In genomic region chr16:69319381-69319780, GRCh38 we compare ENCODE assay signal across 22 cellular contexts. TPM values are rescaled to one million over a fixed set of nuclear protein-coding genes. Genes with fewer than 3 reads are reported as not detected.
DNase-seq lines count a peak whose midpoint lies in the region; ATAC-seq and TF ChIP-seq lines count a peak whose summit lies in the region.
"Had no signal": no experiment of that assay in that cellular context is flagged by ENCODE, and none has a peak within 500 bp of the region (broad histone marks: within the 10 kb centered on the region; RNA-seq: fewer than 3 reads in every experiment).

No MANE protein-coding gene starts in this region.

- no peak for DNase-seq in Calu3
- DNase-seq in IMR-90: no peak
- DNase-seq in endodermal cell: no peak
- peak; percentile 61 for DNase-seq in posterior vena cava (ENCODE audit: low spot score)
- DNase-seq in DMS 273 treated with DMSO at 0.1 percent for 48 hours (lab: John Stamatoyannopoulos, UW): no peak
- no peak for DNase-seq in esophagus squamous epithelium (lab: John Stamatoyannopoulos, UW)
- no peak for DNase-seq in Kasumi-1 (lab: John Stamatoyannopoulos, UW)
- no peak for DNase-seq in ACHN
- DNase-seq: AML-193, GF-D8, HCEC 1CT, NCI-H1092 treated with DMSO at 0.1 percent for 48 hours, NCI-H146, NCI-H2081 treated with DMSO at 0.1 percent for 48 hours, NCI-H510A, NCI-H748 treated with DMSO at 0.1 percent for 48 hours, OCI-M1, SHP77 treated with DMSO at 0.1 percent for 48 hours had no signal

- H3K27me3 Mint-ChIP-seq in Calu3 (ENCODE audit: unreplicated experiment) (no peaks in the 10 kb centered on the region), endodermal cell (ENCODE audit: insufficient read depth) (no peaks in the 10 kb centered on the region)

- H4K8ac ChIP-seq in IMR-90 (ENCODE audit: low read depth in 2 of 2, low read length in 2 of 2): no peak overlapping the region

- H3K4ac ChIP-seq in IMR-90 (ENCODE audit: low read depth, low read length): no peak overlapping the region

- H2BK20ac ChIP-seq in IMR-90 (ENCODE audit: low read depth, low read length): no peak overlapping the region

- H2AFZ ChIP-seq in IMR-90 (replicated peaks; ENCODE audit: low read length, poor library complexity): peak overlapping the region; percentile 32
- H2AFZ ChIP-seq: GM23338 had no signal

- no peak overlapping the region for H2AK9ac ChIP-seq in IMR-90 (replicated peaks; ENCODE audit: low read depth, low read length, poor library complexity)

- H2BK120ac ChIP-seq in IMR-90 (ENCODE audit: low read depth, low read length): no peak overlapping the region

- H3K4me3 Mint-ChIP-seq in Calu3 (ENCODE audit: low read depth, unreplicated experiment) (no peak overlapping the region), endodermal cell (no peak overlapping the region)
- H3K4me3 Mint-ChIP-seq: GM23338 had no signal

- H3K4me3 ChIP-seq in IMR-90 (ENCODE audit: insufficient read depth, low read depth, low read length): no peak overlapping the region
- H3K4me3 ChIP-seq in endodermal cell (ENCODE audit: low read length): no peak overlapping the region
- no peak overlapping the region for H3K4me3 ChIP-seq in esophagus squamous epithelium
- H3K4me3 ChIP-seq: GM23338 had no signal

- no peak for ATAC-seq in IMR-90 (ENCODE audit: low read depth)
- ATAC-seq: GM23338 had no signal

- CTCF ChIA-PET in Calu3 (lab: Charles Lee): interaction anchor here (0.6 to 1.5 kb wide), 2 partner anchors 11 to 332 kb away, joined by 3 read pairs; partner anchors contain the start of gene PDF
- CTCF ChIA-PET in IMR-90 (lab: Yijun Ruan, JAX): no interaction called here

- no peak overlapping the region for H2AK5ac ChIP-seq in IMR-90 (ENCODE audit: low read depth, low read length)

- no peak overlapping the region for H2BK5ac ChIP-seq in IMR-90 (ENCODE audit: low read depth, low read length, poor library complexity, severe bottlenecking)

- dilution Hi-C loops in IMR-90 (cut with HindIII; ENCODE audit: low sequenced_read_pairs, unreplicated experiment): no loop called here

- H4K5ac ChIP-seq in IMR-90 (ENCODE audit: low read depth, low read length): no peak overlapping the region

- TF ChIP-seq CTCF in Calu3 (IDR thresholded peaks at IDR 0.05; ENCODE audit: unreplicated experiment): no peak
- TF ChIP-seq CTCF in IMR-90 (conservative IDR thresholded peaks at IDR 0.05; ENCODE audit: low read depth, low read length): no peak
- peak; percentile 24 for TF ChIP-seq CTCF in endodermal cell (conservative IDR thresholded peaks at IDR 0.05)
- no peak for TF ChIP-seq CTCF in esophagus squamous epithelium (IDR thresholded peaks at IDR 0.05)

- no peak for TF ChIP-seq RAD21 in IMR-90 (IDR thresholded peaks at IDR 0.05; ENCODE audit: low read length)

- H3K4me2 ChIP-seq in IMR-90 (ENCODE audit: low read depth, low read length): no peak overlapping the region
- H3K4me2 ChIP-seq: GM23338, SK-N-SH had no signal

- in situ Hi-C loops in IMR-90 (cut with MboI; ENCODE audit: low sequenced_read_pairs) (no loop called here), ACHN (cut with HindIII; ENCODE audit: low pct_ligation_motif_present, low pct_unique_long_range_greater_than_20kb, low sequenced_read_pairs) (no loop called here)

- peaks cover 41 to 84% of the 10 kb centered on the region in 2 experiments for H3K79me1 ChIP-seq in IMR-90 (ENCODE audit: low read depth in 1 of 2, low read length in 2 of 2)

- H3K36me3 Mint-ChIP-seq in Calu3 (ENCODE audit: insufficient read depth, unreplicated experiment) (peaks cover 88% of the 10 kb centered on the region), endodermal cell (ENCODE audit: low read depth) (peaks cover 72% of the 10 kb centered on the region)

- intact Hi-C loops in Calu3 (cut with micrococcal nuclease; ENCODE audit: unreplicated experiment): no loop called here
- intact Hi-C loops in IMR-90 (cut with micrococcal nuclease): no loop called here
- intact Hi-C loops in posterior vena cava (cut with DNase I): no loop called here
- intact Hi-C loops in esophagus squamous epithelium (cut with DNase I): no loop called here

- no peak overlapping the region for H3K23ac ChIP-seq in IMR-90 (ENCODE audit: low read depth, low read length)

- H4K91ac ChIP-seq in IMR-90 (ENCODE audit: insufficient read depth, low read depth, low read length): no peak overlapping the region

- POLR2A ChIA-PET in IMR-90 (lab: Charles Lee; ENCODE audit: unreplicated experiment): no interaction called here

- H3K36me3 ChIP-seq in IMR-90 (ENCODE audit: control insufficient read depth, insufficient read depth, low read length): peaks cover 85% of the 10 kb centered on the region
- H3K36me3 ChIP-seq in endodermal cell (ENCODE audit: control insufficient read depth, insufficient read depth, low read length): peaks cover 80% of the 10 kb centered on the region
- H3K36me3 ChIP-seq in esophagus squamous epithelium: peaks cover 71 to 100% (median 80%) of the 10 kb centered on the region in 3 donors

- H3K9me3 Mint-ChIP-seq in Calu3 (ENCODE audit: low read depth, unreplicated experiment) (no peaks in the 10 kb centered on the region), endodermal cell (no peaks in the 10 kb centered on the region)
- H3K9me3 Mint-ChIP-seq: GM23338 had no signal

- H3K27me3 ChIP-seq in IMR-90 (ENCODE audit: control insufficient read depth, insufficient read depth, low read length): no peaks in the 10 kb centered on the region
- no peaks in the 10 kb centered on the region for H3K27me3 ChIP-seq in endodermal cell (ENCODE audit: control insufficient read depth, insufficient read depth, low read length, poor library complexity, severe bottlenecking)
- H3K27me3 ChIP-seq in esophagus squamous epithelium: no peaks in the 10 kb centered on the region

- no TSS peak for BruUV-seq in Calu3 (replicated peaks; lab: Mats Ljungman, UMichigan)
- BruUV-seq in IMR-90 (replicated peaks; lab: Mats Ljungman, UMichigan): no TSS peak

- peaks cover 4% of the 10 kb centered on the region for H3K4me1 Mint-ChIP-seq in Calu3 (ENCODE audit: low read depth, unreplicated experiment)
- no peaks in the 10 kb centered on the region for H3K4me1 Mint-ChIP-seq in endodermal cell
- H3K4me1 Mint-ChIP-seq: GM23338 had no signal

- TF ChIP-seq POLR2A in IMR-90 (IDR thresholded peaks at IDR 0.05; ENCODE audit: low read depth, low read length): no peak
- no peak for TF ChIP-seq POLR2A in esophagus squamous epithelium (IDR thresholded peaks at IDR 0.05)

- H3K27ac Mint-ChIP-seq in Calu3 (ENCODE audit: unreplicated experiment) (peak overlapping the region; percentile 33), endodermal cell (peak overlapping the region; percentile 27)
- H3K27ac Mint-ChIP-seq: GM23338 had no signal

- no peak overlapping the region for H3K56ac ChIP-seq in IMR-90 (ENCODE audit: extremely low read depth, insufficient read depth, low read length)

- no peak overlapping the region for H3K9ac ChIP-seq in IMR-90 (ENCODE audit: low read depth, low read length)
- H3K9ac ChIP-seq in endodermal cell (ENCODE audit: extremely low read depth, low read length, poor library complexity, severe bottlenecking): no peak overlapping the region
- H3K9ac ChIP-seq: SK-N-SH had no signal

- H3K14ac ChIP-seq in IMR-90 (replicated peaks; ENCODE audit: low read depth, low read length): no peak overlapping the region

- H3K9me3 ChIP-seq in IMR-90 (ENCODE audit: control insufficient read depth, insufficient read depth, low read length) (no peaks in the 10 kb centered on the region), endodermal cell (ENCODE audit: control insufficient read depth, low read length) (no peaks in the 10 kb centered on the region), esophagus squamous epithelium (no peaks in the 10 kb centered on the region)
- H3K9me3 ChIP-seq: SK-N-SH had no signal

- H3K27ac ChIP-seq in IMR-90 (ENCODE audit: insufficient read depth, low read length): no peak overlapping the region
- no peak overlapping the region for H3K27ac ChIP-seq in endodermal cell (ENCODE audit: low read depth, low read length)
- H3K27ac ChIP-seq in esophagus squamous epithelium: no peak overlapping the region

- peaks cover 3% of the 10 kb centered on the region; the same call in 1 of the 2 replicates for H3K9me1 ChIP-seq in IMR-90 (ENCODE audit: insufficient read depth, low read length)

- WGBS in IMR-90 (ENCODE audit: extremely low coverage in 2 of 2, insufficient read length in 1 of 2), 2 experiments: 100% methylated on average over 1 of the region's 9 CpGs; no CpG with 5 or more reads in 1 of the 2 experiments
- WGBS in endodermal cell (ENCODE audit: insufficient coverage in 1 of 2, insufficient read length in 1 of 2), 2 experiments: 92 to 98% methylated on average over 6 to 9 of the region's 9 CpGs
- WGBS in esophagus squamous epithelium, 2 donors: 90% methylated on average over 5 of the region's 9 CpGs; no CpG with 5 or more reads in 1 of the 2 donors

- H4K20me1 ChIP-seq in IMR-90 (ENCODE audit: insufficient read depth, low read length): peaks cover 43% of the 10 kb centered on the region

- no peaks in the 10 kb centered on the region for H3K4me1 ChIP-seq in IMR-90 (ENCODE audit: control insufficient read depth, insufficient read depth, low read length)
- H3K4me1 ChIP-seq in endodermal cell (ENCODE audit: control insufficient read depth, insufficient read depth, low read length): no peaks in the 10 kb centered on the region
- peaks cover 0 to 18% (median 8%) of the 10 kb centered on the region in 3 donors for H3K4me1 ChIP-seq in esophagus squamous epithelium

- H3K18ac ChIP-seq in IMR-90 (ENCODE audit: low read depth, low read length): no peak overlapping the region

- H2BK15ac ChIP-seq in IMR-90 (ENCODE audit: low read depth, low read length): no peak overlapping the region

RNA-seq across cellular contexts. Expression of gene VPS4A, which starts 8.2 kb away (rescaled TPM):
- total RNA-seq in Calu3 (2022): 31.4 and 34.4 TPM in 2 replicates
- 23.3 and 25.3 TPM in 2 replicates for total RNA-seq in IMR-90 (2012; rRNA removed)
- 23.3 and 25.2 TPM in 2 replicates for polyA plus RNA-seq in IMR-90 (2012; rRNA removed)
- 21.9 TPM in 2 replicates for polyA plus RNA-seq in IMR-90 (2012; cell fraction: cytosol; rRNA removed)
- polyA plus RNA-seq in IMR-90 (2012; cell fraction: nucleus; rRNA removed; ENCODE audit: low replicate concordance): 43.1 and 50.4 TPM in 2 replicates
- 10 to 100 TPM; 28.6 to 37.8 TPM for total RNA-seq in endodermal cell
- 34.2 TPM for polyA plus RNA-seq in endodermal cell (2013, experiment 1 of 2)
- 33.5 TPM for polyA plus RNA-seq in endodermal cell (2013, experiment 2 of 2)
- 10 to 100 TPM; 23.4 to 24.1 TPM for total RNA-seq in posterior vena cava
- total RNA-seq in esophagus squamous epithelium: 10 to 100 TPM; 21.5 to 38.9 (median 24.9) TPM

RNA-seq across cellular contexts. Expression of gene PDF, which starts 11.0 kb away (rescaled TPM):
- total RNA-seq in Calu3 (2022): 25.5 and 29.4 TPM in 2 replicates
- 4.5 and 7.5 TPM in 2 replicates for total RNA-seq in IMR-90 (2012; rRNA removed)
- polyA plus RNA-seq in IMR-90 (2012; rRNA removed): 6.4 and 7.6 TPM in 2 replicates
- polyA plus RNA-seq in IMR-90 (2012; cell fraction: cytosol; rRNA removed): 10.9 and 17.5 TPM in 2 replicates
- 6.6 and 10.2 TPM in 2 replicates for polyA plus RNA-seq in IMR-90 (2012; cell fraction: nucleus; rRNA removed; ENCODE audit: low replicate concordance)
- 10 to 100 TPM; 12.2 to 19.8 TPM for total RNA-seq in endodermal cell
- 9.4 TPM for polyA plus RNA-seq in endodermal cell (2013, experiment 1 of 2)
- polyA plus RNA-seq in endodermal cell (2013, experiment 2 of 2): 7.7 TPM
- 1 to 10 TPM; 6.6 to 6.9 TPM for total RNA-seq in posterior vena cava
- 10 to 100 TPM; 14.3 to 21.8 (median 21.4) TPM for total RNA-seq in esophagus squamous epithelium

RNA-seq across cellular contexts. Expression of gene COG8, which starts 20.0 kb away (rescaled TPM):
- total RNA-seq in Calu3 (2022) (55.0 and 57.4 TPM in 2 replicates), IMR-90 (2012; rRNA removed) (19.4 and 26.2 TPM in 2 replicates), endodermal cell (10 to 100 TPM; 45.8 to 49.3 TPM), posterior vena cava (10 to 100 TPM; 21.9 to 22.4 TPM), esophagus squamous epithelium (10 to 100 TPM; 24.0 to 36.0 (median 30.1) TPM)
- 22.8 and 23.4 TPM in 2 replicates for polyA plus RNA-seq in IMR-90 (2012; rRNA removed)
- 16.0 and 27.1 TPM in 2 replicates for polyA plus RNA-seq in IMR-90 (2012; cell fraction: cytosol; rRNA removed)
- 19.7 and 25.4 TPM in 2 replicates for polyA plus RNA-seq in IMR-90 (2012; cell fraction: nucleus; rRNA removed; ENCODE audit: low replicate concordance)
- polyA plus RNA-seq in endodermal cell (2013, experiment 1 of 2): 35.4 TPM
- 30.8 TPM for polyA plus RNA-seq in endodermal cell (2013, experiment 2 of 2)

RNA-seq across cellular contexts. Expression of gene NIP7, which starts 20.2 kb away (rescaled TPM):
- total RNA-seq in Calu3 (2022) (55.8 and 59.8 TPM in 2 replicates), IMR-90 (2012; rRNA removed) (28.3 and 40.5 TPM in 2 replicates), endodermal cell (10 to 100 TPM; 30.5 to 36.3 TPM), posterior vena cava (10 to 100 TPM; 14.3 to 15.9 TPM), esophagus squamous epithelium (10 to 100 TPM; 14.1 to 29.6 (median 25.5) TPM)
- 10.6 and 14.0 TPM in 2 replicates for polyA plus RNA-seq in IMR-90 (2012; rRNA removed)
- polyA plus RNA-seq in IMR-90 (2012; cell fraction: cytosol; rRNA removed): 3.4 and 16.1 TPM in 2 replicates
- 3.0 and 8.0 TPM in 2 replicates for polyA plus RNA-seq in IMR-90 (2012; cell fraction: nucleus; rRNA removed; ENCODE audit: low replicate concordance)
- 24.0 TPM for polyA plus RNA-seq in endodermal cell (2013, experiment 1 of 2)
- polyA plus RNA-seq in endodermal cell (2013, experiment 2 of 2): 26.0 TPM

RNA-seq across cellular contexts. Expression of gene TMED6, which starts 32.2 kb away (rescaled TPM):
- total RNA-seq in Calu3 (2022): 1.4 and 1.7 TPM in 2 replicates
- not detected in 2 replicates for total RNA-seq in IMR-90 (2012; rRNA removed)
- 0.10 and 0.20 TPM in 2 replicates for polyA plus RNA-seq in IMR-90 (2012; rRNA removed)
- not detected in 2 replicates for polyA plus RNA-seq in IMR-90 (2012; cell fraction: cytosol; rRNA removed)
- polyA plus RNA-seq in IMR-90 (2012; cell fraction: nucleus; rRNA removed; ENCODE audit: low replicate concordance): 0.08 and 0.73 TPM in 2 replicates
- under 1 TPM; 0.53 to 0.66 TPM for total RNA-seq in endodermal cell
- not detected for polyA plus RNA-seq in endodermal cell (2013, experiment 1 of 2)
- not detected for polyA plus RNA-seq in endodermal cell (2013, experiment 2 of 2)
- total RNA-seq in posterior vena cava: under 1 TPM; 0.51 to 0.57 TPM
- not detected for total RNA-seq in esophagus squamous epithelium
- total RNA-seq: Daoy, GM23338, RPMI7951 had no signal
- polyA plus RNA-seq: SK-N-SH had no signal
